In genomic region chr7:48108959-48109847, GRCh38 we compare ENCODE assay signal across 11 cellular contexts. TPM values are rescaled to one million over a fixed set of nuclear protein-coding genes. Genes with fewer than 3 reads are reported as not detected.
DNase-seq lines count a peak whose midpoint lies in the region; ATAC-seq and TF ChIP-seq lines count a peak whose summit lies in the region.
"Had no signal": no experiment of that assay in that cellular context is flagged by ENCODE, and none has a peak within 500 bp of the region (broad histone marks: within the 10 kb centered on the region; RNA-seq: fewer than 3 reads in every experiment).

No MANE protein-coding gene starts in this region.

- H3K4me2 ChIP-seq in hepatocyte = no peak overlapping the region

- CTCF ChIA-PET in CD4-positive, alpha-beta memory T cell (lab: Charles Lee; ENCODE audit: partially characterized antibody) = interaction anchor here (0.7 to 13.3 kb wide), 22 partner anchors 8 to 172 kb away, joined by 3 to 218 read pairs (median 9); partner anchors contain the start of genes PKD1L1 and UPP1

- H3K36me3 Mint-ChIP-seq in CD14-positive monocyte = peaks cover 51 to 57% of the 10 kb centered on the region in 2 donors
- peaks cover 45 to 57% of the 10 kb centered on the region in 2 donors for H3K36me3 Mint-ChIP-seq in CD4-positive, alpha-beta memory T cell
- H3K36me3 Mint-ChIP-seq in T-helper 17 cell (ENCODE audit: low read depth) = peaks cover 8% of the 10 kb centered on the region

- no peak overlapping the region for H3K27ac ChIP-seq in CD4-positive, alpha-beta memory T cell (ENCODE audit: low read depth, low read length)
- H3K27ac ChIP-seq in esophagus muscularis mucosa (replicated peaks in 1 of 4) (no peak overlapping the region), hepatocyte (no peak overlapping the region)
- H3K27ac ChIP-seq: tibial nerve had no signal

- WGBS in esophagus muscularis mucosa = 93% methylated on average over 5 of the region's 5 CpGs
- 95% methylated on average over 5 of the region's 5 CpGs for WGBS in hepatocyte (ENCODE audit: low lambda C conversion rate, missing lambda C conversion rate)

- H3K79me2 ChIP-seq in hepatocyte = no peaks in the 10 kb centered on the region

- H3K4me1 Mint-ChIP-seq in CD14-positive monocyte (peaks cover 6% of the 10 kb centered on the region), T-helper 17 cell (peaks cover 16% of the 10 kb centered on the region)
- peaks cover 10 to 25% (median 14%) of the 10 kb centered on the region in 4 donors for H3K4me1 Mint-ChIP-seq in CD4-positive, alpha-beta memory T cell

- no peak overlapping the region for H3K4me3 Mint-ChIP-seq in CD14-positive monocyte
- H3K4me3 Mint-ChIP-seq in CD4-positive, alpha-beta memory T cell = no peak overlapping the region
- H3K4me3 Mint-ChIP-seq in T-helper 17 cell = no peak overlapping the region
- H3K4me3 Mint-ChIP-seq: activated B cell treated with CpG ODN at 0.5 μM for 24 hours, nephron progenitor cell had no signal

- H3K9me3 Mint-ChIP-seq in CD14-positive monocyte = no peaks in the 10 kb centered on the region
- H3K9me3 Mint-ChIP-seq in CD4-positive, alpha-beta memory T cell = no peaks in the 10 kb centered on the region
- H3K9me3 Mint-ChIP-seq: activated B cell treated with CpG ODN at 0.5 μM for 24 hours, nephron progenitor cell had no signal

- H3K4me1 ChIP-seq in CD4-positive, alpha-beta memory T cell (ENCODE audit: insufficient read depth, low read length) = peaks cover 13% of the 10 kb centered on the region
- no peaks in the 10 kb centered on the region for H3K4me1 ChIP-seq in esophagus muscularis mucosa
- no peaks in the 10 kb centered on the region for H3K4me1 ChIP-seq in hepatocyte (ENCODE audit: insufficient read depth)
- H3K4me1 ChIP-seq: tibial nerve had no signal

- no peak for ATAC-seq in T-helper 17 cell
- no peak for ATAC-seq in GM19463 (IDR thresholded peaks at IDR 0.05; ENCODE audit: unreplicated experiment)

- no peaks in the 10 kb centered on the region for H3K9me2 ChIP-seq in hepatocyte (replicated peaks; ENCODE audit: insufficient read depth)

- no peak for DNase-seq in CD14-positive monocyte (ENCODE audit: low spot score)
- DNase-seq in CD4-positive, alpha-beta memory T cell = no peak
- no peak for DNase-seq in T-helper 17 cell
- peak; percentile 77 for DNase-seq in esophagus muscularis mucosa (ENCODE audit: extremely low spot score)
- DNase-seq in D341Med (ENCODE audit: low spot score) = no peak
- DNase-seq in hepatocyte (ENCODE audit: low spot score) = no peak

- H3K27me3 ChIP-seq in CD4-positive, alpha-beta memory T cell (ENCODE audit: insufficient read depth, low read length) = no peaks in the 10 kb centered on the region
- H3K27me3 ChIP-seq in esophagus muscularis mucosa (no peaks in the 10 kb centered on the region), hepatocyte (no peaks in the 10 kb centered on the region)
- H3K27me3 ChIP-seq: heart left ventricle, tibial nerve had no signal

- intact Hi-C loops in CD14-positive monocyte (cut with micrococcal nuclease) (loop anchor here (5.0 kb wide), 3 partner anchors 37 to 117 kb away; partner anchors contain the start of gene C7orf57 (in 1 of the 2)), esophagus muscularis mucosa (cut with DNase I) (loop anchor here (1.0 kb wide), 1 partner anchor 163 kb away; no protein-coding TSS in a partner anchor)
- intact Hi-C loops in CD4-positive, alpha-beta memory T cell (cut with micrococcal nuclease) = no loop called here

- no peak for TF ChIP-seq POLR2A in esophagus muscularis mucosa (IDR thresholded peaks at IDR 0.05; ENCODE audit: low read depth)

- TF ChIP-seq CTCF in CD14-positive monocyte (IDR thresholded peaks at IDR 0.05) = no peak
- TF ChIP-seq CTCF in esophagus muscularis mucosa (IDR thresholded peaks at IDR 0.05) = no peak
- TF ChIP-seq CTCF in hepatocyte (IDR thresholded peaks at IDR 0.05; ENCODE audit: poor library complexity) = no peak

- no peak overlapping the region for H3K4me3 ChIP-seq in CD4-positive, alpha-beta memory T cell (ENCODE audit: low read length in 2 of 2)
- H3K4me3 ChIP-seq in esophagus muscularis mucosa (no peak overlapping the region), hepatocyte (no peak overlapping the region)
- H3K4me3 ChIP-seq: heart left ventricle, tibial nerve had no signal

- POLR2A ChIA-PET in CD4-positive, alpha-beta memory T cell (lab: Charles Lee; ENCODE audit: partially characterized antibody) = interaction anchor here (0.9 to 5.1 kb wide), 7 partner anchors 11 to 118 kb away, joined by 4 to 66 read pairs (median 5); partner anchors contain the start of gene UPP1

- H2AFZ ChIP-seq in hepatocyte = no peak overlapping the region

- peak overlapping the region; percentile 69 to 89 (median 77) for H3K27ac Mint-ChIP-seq in CD14-positive monocyte
- H3K27ac Mint-ChIP-seq in CD4-positive, alpha-beta memory T cell = peak overlapping the region in 6 of 7 donors; percentile 57 to 90 (median 65)
- peak overlapping the region; percentile 89 for H3K27ac Mint-ChIP-seq in T-helper 17 cell
- H3K27ac Mint-ChIP-seq: activated B cell treated with CpG ODN at 0.5 μM for 24 hours, nephron progenitor cell had no signal

- H3K36me3 ChIP-seq in CD4-positive, alpha-beta memory T cell (ENCODE audit: insufficient read depth, low read length) = peaks cover 44% of the 10 kb centered on the region
- H3K36me3 ChIP-seq in esophagus muscularis mucosa = peaks cover 16 to 51% (median 45%) of the 10 kb centered on the region in 4 donors
- no peaks in the 10 kb centered on the region for H3K36me3 ChIP-seq in hepatocyte (replicated peaks; ENCODE audit: insufficient read depth, low read depth)

- H3K27me3 Mint-ChIP-seq in CD14-positive monocyte (ENCODE audit: low read depth in 3 of 3) (peaks cover 0 to 1% (median 0%) of the 10 kb centered on the region in 3 donors), T-helper 17 cell (no peaks in the 10 kb centered on the region)
- H3K27me3 Mint-ChIP-seq in CD4-positive, alpha-beta memory T cell = no peaks in the 10 kb centered on the region

- TF ChIP-seq EP300 in esophagus muscularis mucosa (IDR thresholded peaks at IDR 0.05) = no peak

- no peaks in the 10 kb centered on the region for H3K9me3 ChIP-seq in CD4-positive, alpha-beta memory T cell (ENCODE audit: control insufficient read depth in 1 of 2, low read length in 2 of 2)
- H3K9me3 ChIP-seq in T-helper 17 cell (ENCODE audit: control insufficient read depth, low read length, poor library complexity, severe bottlenecking) (no peaks in the 10 kb centered on the region), esophagus muscularis mucosa (no peaks in the 10 kb centered on the region), hepatocyte (ENCODE audit: low read depth) (no peaks in the 10 kb centered on the region)
- H3K9me3 ChIP-seq: heart left ventricle, tibial nerve had no signal

- no peaks in the 10 kb centered on the region for H4K20me1 ChIP-seq in hepatocyte (ENCODE audit: insufficient read depth, poor library complexity, severe bottlenecking)

RNA-seq across cellular contexts. Expression of gene UPP1, which starts 20.1 kb away (rescaled TPM):
- polyA plus RNA-seq in CD14-positive monocyte = 100 to 1,000 TPM; 109 to 129 TPM
- 10 to 100 TPM; 52.7 to 54.2 TPM for total RNA-seq in CD4-positive, alpha-beta memory T cell
- polyA plus RNA-seq in CD4-positive, alpha-beta memory T cell = 100 to 1,000 TPM; 107 to 123 TPM
- 10 to 100 TPM; 72.1 to 84.6 TPM for total RNA-seq in T-helper 17 cell
- total RNA-seq in esophagus muscularis mucosa = 10 to 100 TPM in 3 of 4 donors, 1 to 10 TPM in 1; 7.1 to 26.8 (median 10.6) TPM
- 12.7 and 14.6 TPM in 2 replicates for total RNA-seq in hepatocyte
- 38.7 and 50.2 TPM in 2 replicates for polyA plus RNA-seq in hepatocyte
